In genomic region chr16:71623597-71623996, GRCh38 we compare ENCODE assay signal across 22 cellular contexts. TPM values are rescaled to one million over a fixed set of nuclear protein-coding genes. Genes with fewer than 3 reads are reported as not detected.
DNase-seq lines count a peak whose midpoint lies in the region; ATAC-seq, FAIRE-seq and TF ChIP-seq lines count a peak whose summit lies in the region.
"Had no signal": no experiment of that assay in that cellular context is flagged by ENCODE, and none has a peak within 500 bp of the region (broad histone marks: within the 10 kb centered on the region; RNA-seq: fewer than 3 reads in every experiment).

No MANE protein-coding gene starts in this region.

- ATAC-seq in HepG2 (peak; percentile 84), psoas muscle (no peak)
- ATAC-seq in activated naive CD4-positive, alpha-beta T cell treated with anti-CD3 and anti-CD28 coated beads, Interleukin-2, amount 50 U/mL, for 72 hours = no peak
- ATAC-seq: A549, GM23338 had no signal

- no peak overlapping the region for H3K27ac Mint-ChIP-seq in activated naive CD4-positive, alpha-beta T cell treated with anti-CD3 and anti-CD28 coated beads, Interleukin-2, amount 50 U/mL, for 72 hours
- H3K27ac Mint-ChIP-seq: GM23338, IgD-negative memory B cell had no signal

- no peak for TF ChIP-seq RAD21 in HepG2 (CRISPR knock-in tag; IDR thresholded peaks at IDR 0.05)

- POLR2A ChIA-PET in HepG2 (lab: Yijun Ruan, JAX) = interaction anchor here (1.4 kb wide), 1 partner anchor 59 kb away, joined by 5 read pairs; no protein-coding TSS in a partner anchor

- no peak for TF ChIP-seq POLR2A in HepG2 (IDR thresholded peaks at IDR 0.05; ENCODE audit: insufficient read depth in 1 of 2, low read depth in 2 of 2, low read length in 2 of 2)

- no peaks in the 10 kb centered on the region for H3K9me3 Mint-ChIP-seq in activated naive CD4-positive, alpha-beta T cell treated with anti-CD3 and anti-CD28 coated beads, Interleukin-2, amount 50 U/mL, for 72 hours
- H3K9me3 Mint-ChIP-seq: IgD-negative memory B cell had no signal

- WGBS in HepG2 (ENCODE audit: low lambda C conversion rate) = 4% methylated on average over 3 of the region's 3 CpGs
- WGBS in mesendoderm (ENCODE audit: extremely low coverage, insufficient coverage, low lambda C conversion rate) = no CpG with 5 or more reads among the region's 3 CpGs
- WGBS in psoas muscle, 3 donors = 63 to 75% (median 73%) methylated on average over 3 of the region's 3 CpGs

- H3K18ac ChIP-seq in mesendoderm (ENCODE audit: low read length) = no peak overlapping the region

- peaks cover 0 to 8% of the 10 kb centered on the region in 2 donors for H3K36me3 Mint-ChIP-seq in activated naive CD4-positive, alpha-beta T cell treated with anti-CD3 and anti-CD28 coated beads, Interleukin-2, amount 50 U/mL, for 72 hours
- H3K36me3 Mint-ChIP-seq: IgD-negative memory B cell had no signal

- no peak overlapping the region for H4K5ac ChIP-seq in mesendoderm (ENCODE audit: low read length)

- H3K36me3 ChIP-seq in HepG2 (replicated peaks in 1 of 2; ENCODE audit: control insufficient read depth in 1 of 2, insufficient read depth in 2 of 2, low read length in 2 of 2) (no peaks in the 10 kb centered on the region), mesendoderm (ENCODE audit: control insufficient read depth, insufficient read depth, low read length) (no peaks in the 10 kb centered on the region), psoas muscle (ENCODE audit: insufficient read depth in 1 of 2, low read depth in 1 of 2) (no peaks in the 10 kb centered on the region)
- H3K36me3 ChIP-seq: SJCRH30 had no signal

- H4K8ac ChIP-seq in mesendoderm (ENCODE audit: low read depth, low read length) = no peak overlapping the region

- H3K79me1 ChIP-seq in mesendoderm (ENCODE audit: low read length) = no peaks in the 10 kb centered on the region

- FAIRE-seq in GM19239 (lab: Jason Lieb, UNC) (peak; percentile 80), HepG2 (lab: Jason Lieb, UNC) (peak; percentile 91)
- FAIRE-seq: A549 had no signal

- H2BK120ac ChIP-seq in mesendoderm (ENCODE audit: low read depth, low read length) = no peak overlapping the region

- no peaks in the 10 kb centered on the region for H4K20me1 ChIP-seq in HepG2 (ENCODE audit: insufficient read depth, low read length)

- no peak overlapping the region for H2BK15ac ChIP-seq in mesendoderm (replicated peaks; ENCODE audit: low read depth)

- in situ Hi-C loops in HepG2 (cut with HindIII; ENCODE audit: extremely low pct_ligation_motif_present, low pct_unique_long_range_greater_than_20kb) = no loop called here

- no peaks in the 10 kb centered on the region for H3K9me3 ChIP-seq in HepG2 (ENCODE audit: low read length)
- H3K9me3 ChIP-seq in psoas muscle = no peaks in the 10 kb centered on the region
- H3K9me3 ChIP-seq: A549, Caco-2, SJCRH30 had no signal

- no peak overlapping the region for H3K4ac ChIP-seq in mesendoderm (ENCODE audit: low read depth, low read length)

- no peak overlapping the region for H3K23ac ChIP-seq in mesendoderm (ENCODE audit: low read length)

- peaks cover 36% of the 10 kb centered on the region for H3K4me1 ChIP-seq in HepG2 (ENCODE audit: insufficient read depth, low read length)
- no peaks in the 10 kb centered on the region for H3K4me1 ChIP-seq in mesendoderm (ENCODE audit: control insufficient read depth, low read depth, low read length)
- no peaks in the 10 kb centered on the region for H3K4me1 ChIP-seq in psoas muscle

- H3K79me2 ChIP-seq in HepG2 (ENCODE audit: insufficient read depth, low read length) (no peaks in the 10 kb centered on the region), mesendoderm (ENCODE audit: control insufficient read depth, insufficient read depth, low read length) (no peaks in the 10 kb centered on the region)

- H2AFZ ChIP-seq in HepG2 (ENCODE audit: low read length) = peak overlapping the region; percentile 43
- H2AFZ ChIP-seq: GM23338 had no signal

- DNase-seq in GM12865 (ENCODE audit: low read depth) (peak; percentile 53), GM19239 (ENCODE audit: insufficient read length, low spot score) (no peak), HuH-7.5 (ENCODE audit: low spot score) (peak; percentile 43), HepG2 (ENCODE audit: low spot score) (peak; percentile 72), medulla oblongata (ENCODE audit: extremely low spot score) (no peak), mesendoderm (no peak), psoas muscle (no peak)
- DNase-seq in activated naive CD4-positive, alpha-beta T cell treated with anti-CD3 and anti-CD28 coated beads, Interleukin-2, amount 50 U/mL, for 72 hours (ENCODE audit: low spot score in 2 of 2) = no peak
- DNase-seq: Caco-2, DMS53, MV-4-11, NCI-H1417 treated with DMSO at 0.1 percent for 48 hours, NCI-H2081 treated with DMSO at 0.1 percent for 48 hours, NCI-H524, OCI-M1, SJCRH30 had no signal

- TF ChIP-seq EP300 in HepG2 (IDR thresholded peaks at IDR 0.05; ENCODE audit: low read depth in 2 of 2, low read length in 2 of 2) (no peak; a peak in 1 of 4 replicates), HepG2 (CRISPR knock-in tag; IDR thresholded peaks at IDR 0.05; ENCODE audit: borderline replicate concordance) (no peak)

- no TSS peak for BruUV-seq in HepG2 (replicated peaks; lab: Mats Ljungman, UMichigan)

- H3K4me2 ChIP-seq in HepG2 (ENCODE audit: low read depth, low read length) (peak overlapping the region; percentile 59), mesendoderm (ENCODE audit: low read length) (no peak overlapping the region)
- H3K4me2 ChIP-seq: A549, GM23338 had no signal

- H2AK5ac ChIP-seq in mesendoderm (ENCODE audit: low read length) = no peak overlapping the region

- CTCF ChIA-PET in HepG2 (lab: Yijun Ruan, JAX; ENCODE audit: low intra/inter-chr PET ratio, low total read pairs) = no interaction called here

- intact Hi-C loops in HepG2 (cut with micrococcal nuclease; ENCODE audit: unreplicated experiment) (loop anchor here (2.0 kb wide), 1 partner anchor 123 kb away; no protein-coding TSS in a partner anchor), psoas muscle (cut with DNase I) (no loop called here)

- H2BK5ac ChIP-seq in mesendoderm (ENCODE audit: low read length) = no peak overlapping the region

- no peak overlapping the region for H3K56ac ChIP-seq in mesendoderm (ENCODE audit: low read length)

- H3K9ac ChIP-seq in HepG2 (ENCODE audit: insufficient read depth, low read depth, low read length) (no peak overlapping the region), mesendoderm (ENCODE audit: low read length) (no peak overlapping the region)

- peak overlapping the region; percentile 23 for H3K27ac ChIP-seq in HepG2 (ENCODE audit: extremely low read length, insufficient read depth, low read length)
- H3K27ac ChIP-seq in mesendoderm (ENCODE audit: low read depth, low read length) = no peak overlapping the region
- H3K27ac ChIP-seq in psoas muscle = no peak overlapping the region
- H3K27ac ChIP-seq: A549, C4-2B, RWPE1, SJCRH30 had no signal

- peaks cover 0 to 2% of the 10 kb centered on the region in 2 experiments; a peak in 1 of 5 replicates for H3K27me3 ChIP-seq in HepG2 (ENCODE audit: control insufficient read depth in 1 of 2, insufficient read depth in 2 of 2, low read length in 2 of 2)
- no peaks in the 10 kb centered on the region for H3K27me3 ChIP-seq in mesendoderm (ENCODE audit: insufficient read depth, low read length, poor library complexity)
- peaks cover 0 to 51% (median 17%) of the 10 kb centered on the region in 3 donors for H3K27me3 ChIP-seq in psoas muscle (ENCODE audit: insufficient read depth in 3 of 3, low read length in 2 of 3)
- H3K27me3 ChIP-seq: SJCRH30 had no signal

- no peak overlapping the region for H3K4me3 ChIP-seq in GM12865 (ENCODE audit: low read depth, low read length)
- H3K4me3 ChIP-seq in HepG2 (replicated peaks in 1 of 3; ENCODE audit: insufficient read depth in 1 of 3, low read depth in 2 of 3, low read length in 3 of 3) = peak overlapping the region in 2 of 3 experiments; percentile 33; a peak in 3 of 6 replicates
- no peak overlapping the region for H3K4me3 ChIP-seq in mesendoderm (ENCODE audit: low read length)
- H3K4me3 ChIP-seq in psoas muscle = no peak overlapping the region
- H3K4me3 ChIP-seq: A549, GM23338, SJCRH30 had no signal

- TF ChIP-seq CTCF in GM12865 (IDR thresholded peaks at IDR 0.05; ENCODE audit: insufficient read depth, low read depth, low read length, missing control alignments) (no peak), HepG2 (CRISPR knock-in tag; IDR thresholded peaks at IDR 0.05) (0 out of 2 replicates have a peak, but pooled peaks have one; percentile 6), psoas muscle (IDR thresholded peaks at IDR 0.05) (no peak)

RNA-seq across cellular contexts. Expression of gene MARVELD3, which starts 2.4 kb away (rescaled TPM):
- total RNA-seq in HepG2 (2016; rRNA removed; fragmentation: Illumina TruSeq; extraction: Trizol) (3.6 and 5.6 TPM in 2 replicates), psoas muscle (not detected)
- 0.88 and 0.91 TPM in 2 replicates for total RNA-seq in HepG2 (2016; cell fraction: cytosol; rRNA removed; fragmentation: Illumina TruSeq; extraction: Trizol; ENCODE audit: low read depth)
- total RNA-seq in HepG2 (2016; cell fraction: insoluble cytoplasmic fraction; rRNA removed; fragmentation: Illumina TruSeq; extraction: Trizol) = 3.1 and 5.2 TPM in 2 replicates
- 1.8 and 2.1 TPM in 2 replicates for total RNA-seq in HepG2 (2016; cell fraction: membrane; rRNA removed; fragmentation: Illumina TruSeq; extraction: Trizol)
- 5.3 and 5.6 TPM in 2 replicates for total RNA-seq in HepG2 (2016; cell fraction: nucleus; rRNA removed; fragmentation: Illumina TruSeq; extraction: Trizol)
- polyA plus RNA-seq in HepG2 (2011; rRNA removed) (4.8 and 5.0 TPM in 2 replicates), psoas muscle (under 1 TPM in 2 of 3 donors, not detected in 1; 0.01 to 0.10 TPM)
- 4.8 and 5.7 TPM in 2 replicates for polyA plus RNA-seq in HepG2 (2011; cell fraction: cytosol; rRNA removed)
- 4.2 TPM in 2 replicates for polyA plus RNA-seq in HepG2 (2011; cell fraction: nucleus; rRNA removed)
- polyA plus RNA-seq in HepG2 (2012) = 5.5 and 6.5 TPM in 2 replicates
- polyA plus RNA-seq in HepG2 (2016; cell fraction: cytosol; fragmentation: Illumina TruSeq; extraction: Trizol; ENCODE audit: low read depth) = 0.61 and 0.77 TPM in 2 replicates
- 4.0 and 4.4 TPM in 2 replicates for polyA plus RNA-seq in HepG2 (2016; cell fraction: insoluble cytoplasmic fraction; fragmentation: Illumina TruSeq; extraction: Trizol; ENCODE audit: low read depth)
- 1.1 and 1.4 TPM in 2 replicates for polyA plus RNA-seq in HepG2 (2016; cell fraction: membrane; fragmentation: Illumina TruSeq; extraction: Trizol; ENCODE audit: low read depth)
- 9.4 and 10.1 TPM in 2 replicates for polyA plus RNA-seq in HepG2 (2016; cell fraction: nucleus; fragmentation: Illumina TruSeq; extraction: Trizol; ENCODE audit: insufficient read depth, low read depth)
- polyA minus RNA-seq in HepG2 (2011; rRNA and poly(A)+ RNA removed; ENCODE audit: low replicate concordance) = 10.3 TPM in 1 of 2 replicates, not detected in the other
- polyA minus RNA-seq in HepG2 (2011; cell fraction: cytosol; rRNA and poly(A)+ RNA removed) = 2.8 and 3.6 TPM in 2 replicates
- 6.2 and 7.7 TPM in 2 replicates for polyA minus RNA-seq in HepG2 (2011; cell fraction: nucleus; rRNA and poly(A)+ RNA removed)
- total RNA-seq in activated naive CD4-positive, alpha-beta T cell treated with anti-CD3 and anti-CD28 coated beads, Interleukin-2, amount 50 U/mL, for 72 hours = not detected
- polyA plus RNA-seq in mesendoderm (2013, experiment 1 of 2) = 19.8 TPM
- polyA plus RNA-seq in mesendoderm (2013, experiment 2 of 2) = 19.9 TPM
- total RNA-seq: LHCN-M2 had no signal
- polyA plus RNA-seq: IgD-negative memory B cell had no signal

RNA-seq across cellular contexts. Expression of gene TAT, which starts 46.7 kb away (rescaled TPM):
- total RNA-seq in HepG2 (2016; rRNA removed; fragmentation: Illumina TruSeq; extraction: Trizol) (1.6 and 2.2 TPM in 2 replicates), psoas muscle (under 1 TPM in 2 of 4 donors, not detected in 2; 0.17 to 0.26 TPM)
- total RNA-seq in HepG2 (2016; cell fraction: cytosol; rRNA removed; fragmentation: Illumina TruSeq; extraction: Trizol; ENCODE audit: low read depth) = 0.44 and 0.51 TPM in 2 replicates
- 2.0 and 2.3 TPM in 2 replicates for total RNA-seq in HepG2 (2016; cell fraction: insoluble cytoplasmic fraction; rRNA removed; fragmentation: Illumina TruSeq; extraction: Trizol)
- 0.83 and 1.1 TPM in 2 replicates for total RNA-seq in HepG2 (2016; cell fraction: membrane; rRNA removed; fragmentation: Illumina TruSeq; extraction: Trizol)
- total RNA-seq in HepG2 (2016; cell fraction: nucleus; rRNA removed; fragmentation: Illumina TruSeq; extraction: Trizol) = 1.4 and 2.1 TPM in 2 replicates
- polyA plus RNA-seq in HepG2 (2011; rRNA removed) (5.8 and 6.5 TPM in 2 replicates), psoas muscle (not detected)
- polyA plus RNA-seq in HepG2 (2011; cell fraction: cytosol; rRNA removed) = 5.1 and 6.4 TPM in 2 replicates
- polyA plus RNA-seq in HepG2 (2011; cell fraction: nucleus; rRNA removed) = 3.5 and 4.3 TPM in 2 replicates
- 6.1 TPM in 2 replicates for polyA plus RNA-seq in HepG2 (2012)
- polyA plus RNA-seq in HepG2 (2016; cell fraction: cytosol; fragmentation: Illumina TruSeq; extraction: Trizol; ENCODE audit: low read depth) = 0.08 and 0.17 TPM in 2 replicates
- polyA plus RNA-seq in HepG2 (2016; cell fraction: insoluble cytoplasmic fraction; fragmentation: Illumina TruSeq; extraction: Trizol; ENCODE audit: low read depth) = 2.8 and 3.4 TPM in 2 replicates
- polyA plus RNA-seq in HepG2 (2016; cell fraction: membrane; fragmentation: Illumina TruSeq; extraction: Trizol; ENCODE audit: low read depth) = 0.38 and 0.55 TPM in 2 replicates
- 1.9 and 2.0 TPM in 2 replicates for polyA plus RNA-seq in HepG2 (2016; cell fraction: nucleus; fragmentation: Illumina TruSeq; extraction: Trizol; ENCODE audit: insufficient read depth, low read depth)
- polyA minus RNA-seq in HepG2 (2011; rRNA and poly(A)+ RNA removed; ENCODE audit: low replicate concordance) = 9.0 TPM in 1 of 2 replicates, not detected in the other
- polyA minus RNA-seq in HepG2 (2011; cell fraction: cytosol; rRNA and poly(A)+ RNA removed) = 3.4 and 3.8 TPM in 2 replicates
- 7.1 and 9.9 TPM in 2 replicates for polyA minus RNA-seq in HepG2 (2011; cell fraction: nucleus; rRNA and poly(A)+ RNA removed)
- not detected for total RNA-seq in activated naive CD4-positive, alpha-beta T cell treated with anti-CD3 and anti-CD28 coated beads, Interleukin-2, amount 50 U/mL, for 72 hours
- 0.03 TPM for polyA plus RNA-seq in mesendoderm (2013, experiment 1 of 2)
- polyA plus RNA-seq in mesendoderm (2013, experiment 2 of 2) = 0.01 TPM
- total RNA-seq: Caco-2, GM23338, LHCN-M2, SJCRH30 had no signal
- polyA plus RNA-seq: IgD-negative memory B cell had no signal

Comparison
In these comparisons a context has a peak if more than half of its experiments do, and no peak if none do; other contexts are left out.
1. DNase-seq: peak in GM12865 (single experiment), HuH-7.5 (single experiment) and HepG2 (single experiment); none in GM19239 (single experiment), activated naive CD4-positive, alpha-beta T cell treated with anti-CD3 and anti-CD28 coated beads, Interleukin-2, amount 50 U/mL, for 72 hours (0 of 2), medulla oblongata (single experiment), mesendoderm (single experiment) and psoas muscle (0 of 2).
2. H3K4me3 ChIP-seq: peak in HepG2 (2 of 3); none in GM12865 (single experiment), mesendoderm (single experiment) and psoas muscle (single experiment).